In the genomic region with DNA sequence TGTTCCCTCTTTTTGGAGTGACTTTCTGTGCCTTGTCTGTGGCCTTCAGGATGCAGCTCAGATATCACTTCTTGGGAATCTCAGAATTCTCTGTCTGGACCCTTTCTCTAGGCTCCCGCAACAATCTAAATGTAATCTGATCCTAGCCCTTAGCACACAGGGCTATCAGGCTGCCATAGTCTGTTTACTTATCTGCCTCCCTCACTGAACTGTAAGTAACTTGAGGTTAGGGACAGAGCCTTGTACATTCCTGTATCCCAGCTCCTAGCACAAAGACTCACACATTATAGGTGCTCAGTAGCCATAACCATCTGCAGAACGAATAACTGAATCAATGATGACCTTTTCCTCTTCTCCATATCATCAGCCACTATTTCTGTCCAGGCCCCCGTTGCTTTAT, we compare ENCODE assay signal across 23 cellular contexts.
"Had no signal": no experiment of that assay in that cellular context is flagged by ENCODE, and none has a peak within 500 bp of the region (broad histone marks: within the 10 kb centered on the region; RNA-seq: fewer than 3 reads in every experiment).

No MANE protein-coding gene starts in this region.

- ATAC-seq: activated CD4-positive, CD25-positive, alpha-beta regulatory T cell treated with anti-CD3 and anti-CD28 coated beads, Interleukin-2, amount 50 U/mL, for 24 hours; activated CD8-positive, alpha-beta T cell treated with anti-CD3 and anti-CD28 coated beads, Interleukin-2, amount 10 ng/mL, durations not matched to agents 7 days and 5 days; activated naive CD4-positive, alpha-beta T cell treated with anti-CD3 and anti-CD28 coated beads, Interleukin-2, amount 50 U/mL, for 72 hours; activated naive CD8-positive, alpha-beta T cell treated with anti-CD3 and anti-CD28 coated beads, Interleukin-2, amount 50 U/mL, for 24 hours; Right ventricle myocardium inferior had no signal

- DNase-seq: activated CD4-positive, alpha-beta T cell treated with anti-CD3 and anti-CD28 coated beads for 4 hours; activated CD4-positive, alpha-beta T cell treated with anti-CD3 and anti-CD28 coated beads, Interleukin-2, amount 50 U/mL, for 4 hours; activated CD8-positive, alpha-beta T cell treated with anti-CD3 and anti-CD28 coated beads, Interleukin-2, amount 10 ng/mL, durations not matched to agents 7 days and 5 days; activated effector memory CD4-positive, alpha-beta T cell treated with anti-CD3 and anti-CD28 coated beads, Interleukin-2, amount 50 U/mL, for 16 hours; activated naive CD4-positive, alpha-beta T cell treated with Interleukin-2 at 50 U/mL for 16 hours; activated naive CD8-positive, alpha-beta T cell treated with anti-CD3 and anti-CD28 coated beads, Interleukin-2, amount 50 U/mL, for 24 hours; activated T-cell treated with anti-CD3 and anti-CD28 coated beads, Interleukin-2, amount 50 U/mL, for 24 hours; amniotic stem cell; brain microvascular endothelial cell; MG63; NCI-H1105; NCI-H1436; NCI-H187; NCI-H2081; NCI-H345; NCI-H510A treated with DMSO at 0.1 percent for 48 hours; NCI-H69; RPMI8226; SK-N-SH; SW 1271 had no signal
